ENCODE assay signal across 12 cellular contexts in genomic region chr4:1195109-1195671, GRCh38. TPM values are rescaled to one million over a fixed set of nuclear protein-coding genes. Genes with fewer than 3 reads are reported as not detected.
DNase-seq lines count a peak whose midpoint lies in the region; ATAC-seq and TF ChIP-seq lines count a peak whose summit lies in the region.
"Had no signal": no experiment of that assay in that cellular context is flagged by ENCODE, and none has a peak within 500 bp of the region (broad histone marks: within the 10 kb centered on the region; RNA-seq: fewer than 3 reads in every experiment).

No MANE protein-coding gene starts in this region.

- H3K4me3 ChIP-seq in MG63, result peak overlapping the region; percentile 37
- H3K4me3 ChIP-seq in sigmoid colon, result peak overlapping the region in 1 of 4 donors; percentile 13
- no peak overlapping the region for H3K4me3 ChIP-seq in spleen
- H3K4me3 ChIP-seq: lung had no signal

- WGBS in sigmoid colon, 2 donors, result 83 to 92% methylated on average over 29 of the region's 29 CpGs
- 88 to 98% (median 93%) methylated on average over 24 to 29 of the region's 29 CpGs for WGBS in spleen, 5 donors

- no peak for ATAC-seq in GM19397 (IDR thresholded peaks at IDR 0.05; ENCODE audit: unreplicated experiment)
- no peak for ATAC-seq in GM18868 (IDR thresholded peaks at IDR 0.05; ENCODE audit: unreplicated experiment)
- ATAC-seq: T-cell had no signal

- H3K4me1 ChIP-seq in sigmoid colon, result peaks cover 0 to 52% (median 50%) of the 10 kb centered on the region in 4 donors
- peaks cover 9 to 78% (median 35%) of the 10 kb centered on the region in 6 donors for H3K4me1 ChIP-seq in spleen

- peak overlapping the region; percentile 84 to 96 (median 87) for H3K27ac ChIP-seq in sigmoid colon
- peak overlapping the region in 1 of 8 donors; percentile 77 for H3K27ac ChIP-seq in spleen
- H3K27ac ChIP-seq: neutrophil had no signal

- peaks cover 10% of the 10 kb centered on the region for H3K36me3 ChIP-seq in MG63
- H3K36me3 ChIP-seq in sigmoid colon, result no peaks in the 10 kb centered on the region
- H3K36me3 ChIP-seq in spleen, result peaks cover 0 to 27% (median 0%) of the 10 kb centered on the region in 6 donors
- H3K36me3 ChIP-seq: neutrophil had no signal

- TF ChIP-seq EP300 in sigmoid colon (IDR thresholded peaks at IDR 0.05), result no peak

- no peak for TF ChIP-seq POLR2A in sigmoid colon (IDR thresholded peaks at IDR 0.05)
- TF ChIP-seq POLR2A in spleen (IDR thresholded peaks at IDR 0.05), result no peak

- TF ChIP-seq CTCF in sigmoid colon (IDR thresholded peaks at IDR 0.05), result no peak
- no peak for TF ChIP-seq CTCF in spleen (IDR thresholded peaks at IDR 0.05 in 8 of 11, conservative IDR thresholded peaks at IDR 0.05 in 3 of 11)

- H3K9me3 ChIP-seq in MG63, result no peaks in the 10 kb centered on the region
- H3K9me3 ChIP-seq in sigmoid colon, result no peaks in the 10 kb centered on the region
- H3K9me3 ChIP-seq in spleen, result no peaks in the 10 kb centered on the region
- H3K9me3 ChIP-seq: neutrophil had no signal

- H3K27me3 ChIP-seq in MG63 (no peaks in the 10 kb centered on the region), sigmoid colon (no peaks in the 10 kb centered on the region), spleen (replicated peaks in 1 of 7) (no peaks in the 10 kb centered on the region)

- intact Hi-C loops in cardiac septum (cut with DNase I) (loop anchor here (2.0 kb wide), 1 partner anchor 14 kb away; no protein-coding TSS in a partner anchor), sigmoid colon (cut with DNase I) (no loop called here), spleen (cut with DNase I; ENCODE audit: low total_unique reads) (no loop called here)

- DNase-seq in AG08396 (ENCODE audit: low spot score), result peak; percentile 49
- peak; percentile 69 for DNase-seq in MG63
- peak; percentile 61 for DNase-seq in cardiac septum (ENCODE audit: low spot score)
- peak; percentile 74 for DNase-seq in sigmoid colon
- DNase-seq in spleen, result no peak
- no peak for DNase-seq in DMS79 treated with DMSO at 0.1 percent for 48 hours (lab: John Stamatoyannopoulos, UW)
- DNase-seq: activated CD4-positive, alpha-beta T cell treated with anti-CD3 and anti-CD28 coated beads, Interleukin-2, amount 50 U/mL, for 1 hour had no signal

RNA-seq across cellular contexts. Expression of gene SPON2, which starts 22.8 kb away (rescaled TPM):
- total RNA-seq in MG63 (2014; rRNA removed; shearing (Covaris generic); ENCODE audit: low replicate concordance), result 26.0 and 43.1 TPM in 2 replicates
- total RNA-seq in cardiac septum (19.8 TPM), sigmoid colon (100 to 1,000 TPM in 1 of 4 donors, 10 to 100 TPM in 3; 33.6 to 165 (median 79.8) TPM), spleen (10 to 100 TPM; 15.5 to 51.3 (median 43.7) TPM)
- polyA plus RNA-seq in sigmoid colon (10 to 100 TPM in 2 of 3 donors, 1 to 10 TPM in 1; 8.6 to 33.6 (median 25.2) TPM), spleen (10 to 100 TPM in 2 of 3 donors, 1 to 10 TPM in 1; 8.3 to 29.8 (median 11.7) TPM)

RNA-seq across cellular contexts. Expression of gene CTBP1, which starts 53.7 kb away (rescaled TPM):
- total RNA-seq in MG63 (2014; rRNA removed; shearing (Covaris generic); ENCODE audit: low replicate concordance), result 114 and 178 TPM in 2 replicates
- total RNA-seq in cardiac septum, result 129 TPM
- total RNA-seq in sigmoid colon, result 100 to 1,000 TPM in 3 of 4 donors, 10 to 100 TPM in 1; 98.9 to 160 (median 129) TPM
- 100 to 1,000 TPM in 1 of 3 donors, 10 to 100 TPM in 2; 67.9 to 162 (median 71.4) TPM for polyA plus RNA-seq in sigmoid colon
- total RNA-seq in spleen, result 100 to 1,000 TPM; 162 to 226 (median 196) TPM
- polyA plus RNA-seq in spleen, result 100 to 1,000 TPM; 101 to 176 (median 123) TPM

Comparison
In these comparisons a context has a peak if more than half of its experiments do, and no peak if none do; other contexts are left out.
1. DNase-seq: peak in AG08396 (single experiment), MG63 (single experiment), cardiac septum (single experiment) and sigmoid colon (single experiment); none in spleen (single experiment) and DMS79 treated with DMSO at 0.1 percent for 48 hours (single experiment).